In genomic region chr21:39349211-39350093, GRCh38 we compare ENCODE assay signal across 8 cellular contexts. TPM values are rescaled to one million over a fixed set of nuclear protein-coding genes. Genes with fewer than 3 reads are reported as not detected.
DNase-seq lines count a peak whose midpoint lies in the region; ATAC-seq, FAIRE-seq and TF ChIP-seq lines count a peak whose summit lies in the region.

No MANE protein-coding gene starts in this region.

- peak; percentile 98 for DNase-seq in DND-41
- peak; percentile 98 for DNase-seq in GM23248
- peak; percentile 99 for DNase-seq in Karpas-422
- DNase-seq in RCC 7860 (ENCODE audit: low spot score), result peak; percentile 92
- peak; percentile 96 for DNase-seq in activated T-helper 1 cell treated with anti-CD3 and anti-CD28 coated beads, Interleukin-12 subunit alpha, Interleukin-12 subunit beta, Interleukin-2, Interleukin-4 antibody, amounts not matched to agents 30 ng/mL and 10 ng/mL and 1 ng/mL, durations not matched to agents 14 hours and 24 hours and 36 hours (ENCODE audit: low spot score)
- peak; percentile 91 to 93 for DNase-seq in fibroblast of lung (ENCODE audit: low read depth in 2 of 2)
- DNase-seq in naive thymus-derived CD4-positive, alpha-beta T cell, result peak; percentile 91 to 98 (median 97)

- no peaks in the 10 kb centered on the region for H3F3A ChIP-seq in GM23248 (ENCODE audit: insufficient read depth)

- 7% methylated on average over 51 to 53 of the region's 56 CpGs for WGBS in GM23248 (ENCODE audit: low coverage in 1 of 2, low lambda C conversion rate in 2 of 2, missing lambda C conversion rate in 2 of 2), 2 experiments

- H3K9me3 Mint-ChIP-seq in activated T-helper 1 cell treated with anti-CD3 and anti-CD28 coated beads, Interleukin-12 subunit alpha, Interleukin-12 subunit beta, Interleukin-2, Interleukin-4 antibody, amounts not matched to agents 30 ng/mL and 10 ng/mL and 1 ng/mL, durations not matched to agents 14 hours and 24 hours and 36 hours, result no peaks in the 10 kb centered on the region
- peaks cover 0 to 3% (median 0%) of the 10 kb centered on the region in 11 donors for H3K9me3 Mint-ChIP-seq in naive thymus-derived CD4-positive, alpha-beta T cell
- no peaks in the 10 kb centered on the region for H3K9me3 Mint-ChIP-seq in stimulated activated memory B cell treated with anti-CD40 and anti-IgM and Interleukin-4, amounts not matched to agents 10 μg/mL and 1 μg/mL and 100 μg/mL, for 72 hours

- intact Hi-C loops in activated T-helper 1 cell treated with anti-CD3 and anti-CD28 coated beads, Interleukin-12 subunit alpha, Interleukin-12 subunit beta, Interleukin-2, Interleukin-4 antibody, amounts not matched to agents 30 ng/mL and 10 ng/mL and 1 ng/mL, durations not matched to agents 14 hours and 24 hours and 36 hours (cut with micrococcal nuclease), result loop anchor here (1.0 kb wide), 6 partner anchors 31 to 581 kb away; partner anchors contain the start of genes LCA5L and PSMG1
- intact Hi-C loops in naive thymus-derived CD4-positive, alpha-beta T cell (cut with micrococcal nuclease), result loop anchor here (1.0 to 5.0 kb wide), 8 partner anchors 31 to 582 kb away; partner anchors contain the start of genes PSMG1 (in 2 of the 2) and LCA5L (in 1 of the 2)

- peak overlapping the region; percentile 99 for H3K4me3 Mint-ChIP-seq in activated T-helper 1 cell treated with anti-CD3 and anti-CD28 coated beads, Interleukin-12 subunit alpha, Interleukin-12 subunit beta, Interleukin-2, Interleukin-4 antibody, amounts not matched to agents 30 ng/mL and 10 ng/mL and 1 ng/mL, durations not matched to agents 14 hours and 24 hours and 36 hours
- H3K4me3 Mint-ChIP-seq in naive thymus-derived CD4-positive, alpha-beta T cell, result peak overlapping the region; percentile 88 to 99 (median 96)
- peak overlapping the region; percentile 100 for H3K4me3 Mint-ChIP-seq in stimulated activated memory B cell treated with anti-CD40 and anti-IgM and Interleukin-4, amounts not matched to agents 10 μg/mL and 1 μg/mL and 100 μg/mL, for 72 hours

- H3K4me1 Mint-ChIP-seq in activated T-helper 1 cell treated with anti-CD3 and anti-CD28 coated beads, Interleukin-12 subunit alpha, Interleukin-12 subunit beta, Interleukin-2, Interleukin-4 antibody, amounts not matched to agents 30 ng/mL and 10 ng/mL and 1 ng/mL, durations not matched to agents 14 hours and 24 hours and 36 hours (ENCODE audit: low read depth), result peaks cover 45% of the 10 kb centered on the region
- peaks cover 30 to 49% (median 37%) of the 10 kb centered on the region in 7 donors for H3K4me1 Mint-ChIP-seq in naive thymus-derived CD4-positive, alpha-beta T cell
- H3K4me1 Mint-ChIP-seq in stimulated activated memory B cell treated with anti-CD40 and anti-IgM and Interleukin-4, amounts not matched to agents 10 μg/mL and 1 μg/mL and 100 μg/mL, for 72 hours, result peaks cover 41% of the 10 kb centered on the region

- H3K4me2 ChIP-seq in DND-41 (ENCODE audit: insufficient read depth, low read length) (peak overlapping the region; percentile 77), GM23248 (ENCODE audit: unreplicated experiment) (peak overlapping the region; percentile 74), Karpas-422 (ENCODE audit: low read depth, low read length, poor library complexity, severe bottlenecking) (peak overlapping the region; percentile 82), fibroblast of lung (ENCODE audit: extremely low read depth, insufficient read depth, low read length) (peak overlapping the region; percentile 46)

- H3K9me2 ChIP-seq in GM23248 (ENCODE audit: insufficient read depth) (no peaks in the 10 kb centered on the region), Karpas-422 (replicated peaks; ENCODE audit: insufficient read depth, low read length) (no peaks in the 10 kb centered on the region)

- H3K9ac ChIP-seq in DND-41 (ENCODE audit: low read depth, low read length), result peak overlapping the region; percentile 99
- H3K9ac ChIP-seq in GM23248, result peak overlapping the region; percentile 78
- peak overlapping the region; percentile 88 for H3K9ac ChIP-seq in Karpas-422 (ENCODE audit: low read length)
- peak overlapping the region; percentile 25 for H3K9ac ChIP-seq in fibroblast of lung (ENCODE audit: insufficient read depth, low read length)

- ATAC-seq in DND-41 (ENCODE audit: insufficient read depth, low read depth), result peak; percentile 88
- peak; percentile 91 for ATAC-seq in naive thymus-derived CD4-positive, alpha-beta T cell
- peak; percentile 95 for ATAC-seq in stimulated activated memory B cell treated with anti-CD40 and anti-IgM and Interleukin-4, amounts not matched to agents 10 μg/mL and 1 μg/mL and 100 μg/mL, for 72 hours

- H3K36me3 Mint-ChIP-seq in activated T-helper 1 cell treated with anti-CD3 and anti-CD28 coated beads, Interleukin-12 subunit alpha, Interleukin-12 subunit beta, Interleukin-2, Interleukin-4 antibody, amounts not matched to agents 30 ng/mL and 10 ng/mL and 1 ng/mL, durations not matched to agents 14 hours and 24 hours and 36 hours (ENCODE audit: low read depth), result peaks cover 29% of the 10 kb centered on the region
- H3K36me3 Mint-ChIP-seq in naive thymus-derived CD4-positive, alpha-beta T cell, result peaks cover 5 to 23% (median 22%) of the 10 kb centered on the region in 5 donors
- H3K36me3 Mint-ChIP-seq in stimulated activated memory B cell treated with anti-CD40 and anti-IgM and Interleukin-4, amounts not matched to agents 10 μg/mL and 1 μg/mL and 100 μg/mL, for 72 hours, result peaks cover 22% of the 10 kb centered on the region

- H3K4me3 ChIP-seq in DND-41 (ENCODE audit: low read depth in 1 of 2, low read length in 2 of 2), result peak overlapping the region; percentile 66 to 91
- peak overlapping the region; percentile 75 for H3K4me3 ChIP-seq in GM23248
- H3K4me3 ChIP-seq in Karpas-422 (ENCODE audit: low read length), result peak overlapping the region; percentile 80
- peak overlapping the region; percentile 34 to 64 (median 48) for H3K4me3 ChIP-seq in fibroblast of lung (replicated peaks in 1 of 4; ENCODE audit: control extremely low read depth in 1 of 4, insufficient read depth in 1 of 4, low read depth in 3 of 4, low read length in 4 of 4)
- H3K4me3 ChIP-seq in naive thymus-derived CD4-positive, alpha-beta T cell (ENCODE audit: low read length), result peak overlapping the region; percentile 79

- POLR2A ChIA-PET in naive thymus-derived CD4-positive, alpha-beta T cell (lab: Charles Lee), result interaction anchor here (0.7 to 7.6 kb wide), 12 partner anchors 8 to 1785 kb away, joined by 3 to 139 read pairs (median 4); partner anchors contain the start of gene BRWD1

- no peaks in the 10 kb centered on the region for H3K27me3 ChIP-seq in DND-41 (ENCODE audit: insufficient read depth, low read length, poor library complexity)
- no peaks in the 10 kb centered on the region for H3K27me3 ChIP-seq in GM23248 (replicated peaks; ENCODE audit: insufficient read depth)
- H3K27me3 ChIP-seq in Karpas-422 (ENCODE audit: low read length), result no peaks in the 10 kb centered on the region
- H3K27me3 ChIP-seq in fibroblast of lung (ENCODE audit: control insufficient read depth, insufficient read depth, low read length), result no peaks in the 10 kb centered on the region
- no peaks in the 10 kb centered on the region for H3K27me3 ChIP-seq in naive thymus-derived CD4-positive, alpha-beta T cell (ENCODE audit: control insufficient read depth in 2 of 2, insufficient read depth in 2 of 2, low read length in 2 of 2)

- peak; percentile 3 for TF ChIP-seq CTCF in DND-41 (IDR thresholded peaks at IDR 0.05; ENCODE audit: borderline replicate concordance, extremely low read depth, low read length, poor library complexity, severe bottlenecking)
- no peak for TF ChIP-seq CTCF in fibroblast of lung (conservative IDR thresholded peaks at IDR 0.05 in 1 of 2, IDR thresholded peaks at IDR 0.05 in 1 of 2; ENCODE audit: low read depth in 1 of 2, low read length in 2 of 2)

- H3K36me3 ChIP-seq in DND-41 (ENCODE audit: insufficient read depth, low read length) (peaks cover 38% of the 10 kb centered on the region), GM23248 (ENCODE audit: low read depth) (peaks cover 26% of the 10 kb centered on the region), Karpas-422 (ENCODE audit: insufficient read depth, low read length) (peaks cover 39% of the 10 kb centered on the region), fibroblast of lung (ENCODE audit: control insufficient read depth, insufficient read depth, low read length) (peaks cover 1% of the 10 kb centered on the region)
- H3K36me3 ChIP-seq in naive thymus-derived CD4-positive, alpha-beta T cell (ENCODE audit: control insufficient read depth in 2 of 3, insufficient read depth in 3 of 3, low read length in 3 of 3), result peaks cover 5 to 10% (median 7%) of the 10 kb centered on the region in 3 experiments

- CTCF ChIA-PET in naive thymus-derived CD4-positive, alpha-beta T cell (lab: Charles Lee), result interaction anchor here (0.6 to 0.7 kb wide), 3 partner anchors 12 to 1797 kb away, joined by 3 to 6 read pairs (median 4); no protein-coding TSS in a partner anchor

- peak overlapping the region; percentile 99 for H2AFZ ChIP-seq in DND-41 (ENCODE audit: low read depth, low read length)
- peak overlapping the region; percentile 97 for H2AFZ ChIP-seq in GM23248
- H2AFZ ChIP-seq in Karpas-422 (ENCODE audit: low read length), result peak overlapping the region; percentile 79; the same call in 1 of the 2 replicates
- H2AFZ ChIP-seq in fibroblast of lung (ENCODE audit: low read length), result peak overlapping the region; percentile 92

- peak; percentile 59 for FAIRE-seq in RCC 7860 (lab: Jason Lieb, UNC)

- in situ Hi-C loops in GM23248 (cut with MboI), result no loop called here

- H3K27ac ChIP-seq in DND-41 (ENCODE audit: low read length) (peak overlapping the region; percentile 100), GM23248 (peak overlapping the region; percentile 69), Karpas-422 (ENCODE audit: low read length) (peak overlapping the region; percentile 87), fibroblast of lung (ENCODE audit: insufficient read depth, low read length) (no peak overlapping the region)
- peak overlapping the region; percentile 87 for H3K27ac ChIP-seq in naive thymus-derived CD4-positive, alpha-beta T cell (ENCODE audit: low read depth, low read length)

- H3K9me3 ChIP-seq in DND-41 (ENCODE audit: insufficient read depth, low read length, severe bottlenecking) (no peaks in the 10 kb centered on the region), GM23248 (ENCODE audit: low read depth) (no peaks in the 10 kb centered on the region), Karpas-422 (ENCODE audit: low read length) (no peaks in the 10 kb centered on the region), fibroblast of lung (ENCODE audit: control insufficient read depth, insufficient read depth, low read depth, low read length) (no peaks in the 10 kb centered on the region)
- no peaks in the 10 kb centered on the region for H3K9me3 ChIP-seq in naive thymus-derived CD4-positive, alpha-beta T cell (ENCODE audit: control insufficient read depth in 2 of 3, low read length in 3 of 3)

- H3K4me1 ChIP-seq in DND-41 (ENCODE audit: insufficient read depth, low read length) (peaks cover 44% of the 10 kb centered on the region), GM23248 (ENCODE audit: insufficient read depth) (peaks cover 19% of the 10 kb centered on the region), Karpas-422 (ENCODE audit: low read length) (peaks cover 42% of the 10 kb centered on the region), fibroblast of lung (ENCODE audit: control insufficient read depth, extremely low read depth, insufficient read depth, low read length) (peaks cover 6% of the 10 kb centered on the region)
- H3K4me1 ChIP-seq in naive thymus-derived CD4-positive, alpha-beta T cell (ENCODE audit: control insufficient read depth in 2 of 2, insufficient read depth in 2 of 2, low read length in 2 of 2), result peaks cover 20 to 25% of the 10 kb centered on the region in 2 donors

- H3K27me3 Mint-ChIP-seq in activated T-helper 1 cell treated with anti-CD3 and anti-CD28 coated beads, Interleukin-12 subunit alpha, Interleukin-12 subunit beta, Interleukin-2, Interleukin-4 antibody, amounts not matched to agents 30 ng/mL and 10 ng/mL and 1 ng/mL, durations not matched to agents 14 hours and 24 hours and 36 hours (ENCODE audit: insufficient read depth), result peaks cover 19% of the 10 kb centered on the region
- H3K27me3 Mint-ChIP-seq in naive thymus-derived CD4-positive, alpha-beta T cell, result peaks cover 0 to 16% (median 0%) of the 10 kb centered on the region in 5 donors
- peaks cover 7% of the 10 kb centered on the region for H3K27me3 Mint-ChIP-seq in stimulated activated memory B cell treated with anti-CD40 and anti-IgM and Interleukin-4, amounts not matched to agents 10 μg/mL and 1 μg/mL and 100 μg/mL, for 72 hours

- H3K79me2 ChIP-seq in DND-41 (ENCODE audit: insufficient read depth, low read length), result peaks cover 57% of the 10 kb centered on the region
- H3K79me2 ChIP-seq in GM23248 (ENCODE audit: insufficient read depth), result peaks cover 38% of the 10 kb centered on the region
- peaks cover 39% of the 10 kb centered on the region for H3K79me2 ChIP-seq in Karpas-422 (ENCODE audit: low read length)
- peaks cover 34% of the 10 kb centered on the region for H3K79me2 ChIP-seq in fibroblast of lung (ENCODE audit: control insufficient read depth, insufficient read depth, low read length)

- H4K20me1 ChIP-seq in DND-41 (ENCODE audit: insufficient read depth, low read length), result peaks cover 32% of the 10 kb centered on the region
- H4K20me1 ChIP-seq in GM23248 (ENCODE audit: insufficient read depth), result no peaks in the 10 kb centered on the region
- peaks cover 29% of the 10 kb centered on the region; the same call in 1 of the 2 replicates for H4K20me1 ChIP-seq in Karpas-422 (ENCODE audit: insufficient read depth, low read depth, low read length)
- no peaks in the 10 kb centered on the region for H4K20me1 ChIP-seq in fibroblast of lung (ENCODE audit: control insufficient read depth, extremely low read depth, insufficient read depth, low read length)

- H3K27ac Mint-ChIP-seq in activated T-helper 1 cell treated with anti-CD3 and anti-CD28 coated beads, Interleukin-12 subunit alpha, Interleukin-12 subunit beta, Interleukin-2, Interleukin-4 antibody, amounts not matched to agents 30 ng/mL and 10 ng/mL and 1 ng/mL, durations not matched to agents 14 hours and 24 hours and 36 hours, result peak overlapping the region; percentile 100
- H3K27ac Mint-ChIP-seq in naive thymus-derived CD4-positive, alpha-beta T cell, result peak overlapping the region; percentile 94 to 100 (median 99)
- peak overlapping the region; percentile 98 for H3K27ac Mint-ChIP-seq in stimulated activated memory B cell treated with anti-CD40 and anti-IgM and Interleukin-4, amounts not matched to agents 10 μg/mL and 1 μg/mL and 100 μg/mL, for 72 hours

RNA-seq across cellular contexts. Expression of gene HMGN1, which starts 0.6 kb away (rescaled TPM):
- total RNA-seq in GM23248 (2014; rRNA removed; shearing (Covaris generic)), result 191 and 192 TPM in 2 replicates
- polyA plus RNA-seq in GM23248 (2016; fragmentation: Nextera tagmentation; extraction: Ambion mirVana), result 340 and 349 TPM in 2 replicates
- 430 and 561 TPM in 2 replicates for total RNA-seq in Karpas-422 (2014; rRNA removed; shearing (Covaris generic); ENCODE audit: low replicate concordance)
- 313 and 314 TPM in 2 replicates for total RNA-seq in activated T-helper 1 cell treated with anti-CD3 and anti-CD28 coated beads, Interleukin-12 subunit alpha, Interleukin-12 subunit beta, Interleukin-2, Interleukin-4 antibody, amounts not matched to agents 30 ng/mL and 10 ng/mL and 1 ng/mL, durations not matched to agents 14 hours and 24 hours and 36 hours
- 171 and 179 TPM in 2 replicates for total RNA-seq in fibroblast of lung
- 160 and 189 TPM in 2 replicates for polyA plus RNA-seq in fibroblast of lung
- 229 and 291 TPM in 2 replicates for polyA plus RNA-seq in fibroblast of lung (2012)
- 3.1 and 8.2 TPM in 2 replicates for polyA minus RNA-seq in fibroblast of lung (ENCODE audit: low replicate concordance)
- total RNA-seq in naive thymus-derived CD4-positive, alpha-beta T cell, result 100 to 1,000 TPM; 198 to 310 (median 262) TPM
- polyA plus RNA-seq in naive thymus-derived CD4-positive, alpha-beta T cell, result 100 to 1,000 TPM; 198 to 286 TPM

RNA-seq across cellular contexts. Expression of gene BRWD1, which starts 36.0 kb away (rescaled TPM):
- total RNA-seq in GM23248 (2014; rRNA removed; shearing (Covaris generic)), result 27.2 and 48.9 TPM in 2 replicates
- polyA plus RNA-seq in GM23248 (2016; fragmentation: Nextera tagmentation; extraction: Ambion mirVana) (22.1 and 23.6 TPM in 2 replicates), fibroblast of lung (10.8 and 17.1 TPM in 2 replicates)
- 78.1 and 141 TPM in 2 replicates for total RNA-seq in Karpas-422 (2014; rRNA removed; shearing (Covaris generic); ENCODE audit: low replicate concordance)
- 34.7 and 38.1 TPM in 2 replicates for total RNA-seq in activated T-helper 1 cell treated with anti-CD3 and anti-CD28 coated beads, Interleukin-12 subunit alpha, Interleukin-12 subunit beta, Interleukin-2, Interleukin-4 antibody, amounts not matched to agents 30 ng/mL and 10 ng/mL and 1 ng/mL, durations not matched to agents 14 hours and 24 hours and 36 hours
- total RNA-seq in fibroblast of lung, result 48.9 and 62.1 TPM in 2 replicates
- polyA plus RNA-seq in fibroblast of lung (2012), result 6.4 and 10.7 TPM in 2 replicates
- polyA minus RNA-seq in fibroblast of lung (ENCODE audit: low replicate concordance), result 4.5 and 10.6 TPM in 2 replicates
- 100 to 1,000 TPM in 1 of 5 experiments, 10 to 100 TPM in 4; 41.1 to 108 (median 83.9) TPM for total RNA-seq in naive thymus-derived CD4-positive, alpha-beta T cell
- 10 to 100 TPM; 27.4 to 46.3 TPM for polyA plus RNA-seq in naive thymus-derived CD4-positive, alpha-beta T cell

Comparison
In these comparisons a context has a peak if more than half of its experiments do, and no peak if none do; other contexts are left out.
1. H3K9ac ChIP-seq: peak in every context shown above with its lines; median percentile 99 in DND-41; 88 in Karpas-422; 78 in GM23248; 25 in fibroblast of lung.